ENCODE assay signal across 8 cellular contexts in genomic region chr3:122560680-122561079, GRCh38. TPM values are rescaled to one million over a fixed set of nuclear protein-coding genes. Genes with fewer than 3 reads are reported as not detected.
DNase-seq lines count a peak whose midpoint lies in the region; ATAC-seq, FAIRE-seq and TF ChIP-seq lines count a peak whose summit lies in the region.

No MANE protein-coding gene starts in this region.

- no peak for FAIRE-seq in urothelium cell line (lab: Jason Lieb, UNC)

- peak; percentile 46 for ATAC-seq in GM21786 (IDR thresholded peaks at IDR 0.05; ENCODE audit: unreplicated experiment)
- peak; percentile 18 for ATAC-seq in naive thymus-derived CD8-positive, alpha-beta T cell
- ATAC-seq in GM21515 (IDR thresholded peaks at IDR 0.05; ENCODE audit: unreplicated experiment), result no peak

- H3K4me3 ChIP-seq in WI38 (ENCODE audit: low read depth, low read length), result no peak overlapping the region

- DNase-seq in COLO829 (ENCODE audit: low spot score) (peak; percentile 79), NCI-H2107 (lab: John Stamatoyannopoulos, UW) (peak; percentile 75), dermis blood vessel endothelial cell (peak; percentile 80), urothelium cell line (ENCODE audit: low spot score) (peak; percentile 64)
- DNase-seq in naive thymus-derived CD8-positive, alpha-beta T cell, result peak; percentile 8 to 80 (median 58)

- H3K36me3 Mint-ChIP-seq in naive thymus-derived CD8-positive, alpha-beta T cell, result peaks cover 0 to 41% (median 16%) of the 10 kb centered on the region in 3 donors

- peak overlapping the region in 5 of 10 donors; percentile 7 to 65 (median 22) for H3K4me3 Mint-ChIP-seq in naive thymus-derived CD8-positive, alpha-beta T cell

- H3K4me1 Mint-ChIP-seq in naive thymus-derived CD8-positive, alpha-beta T cell, result peaks cover 26 to 63% (median 54%) of the 10 kb centered on the region in 4 donors

- 0 out of 2 replicates have a peak, but pooled peaks have one; percentile 8 for TF ChIP-seq CTCF in WI38 (IDR thresholded peaks at IDR 0.05; ENCODE audit: low read depth, low read length)

- POLR2A ChIA-PET in naive thymus-derived CD8-positive, alpha-beta T cell (lab: Charles Lee), result interaction anchor here (1.2 kb wide), 1 partner anchor 119 kb away, joined by 8 read pairs; no protein-coding TSS in a partner anchor

- H3K27ac Mint-ChIP-seq in naive thymus-derived CD8-positive, alpha-beta T cell, result peak overlapping the region; percentile 29 to 98 (median 53)

- no peaks in the 10 kb centered on the region for H3K9me3 Mint-ChIP-seq in naive thymus-derived CD8-positive, alpha-beta T cell

- no peaks in the 10 kb centered on the region for H3K27me3 Mint-ChIP-seq in naive thymus-derived CD8-positive, alpha-beta T cell

RNA-seq across cellular contexts. Expression of gene PARP9, which starts 3.4 kb away (rescaled TPM):
- 23.0 and 23.4 TPM in 2 replicates for total RNA-seq in dermis blood vessel endothelial cell
- total RNA-seq in naive thymus-derived CD8-positive, alpha-beta T cell, result 10 to 100 TPM; 19.2 to 21.5 TPM
- 10 to 100 TPM; 18.0 to 30.8 (median 18.6) TPM for polyA plus RNA-seq in naive thymus-derived CD8-positive, alpha-beta T cell

RNA-seq across cellular contexts. Expression of gene DTX3L, which starts 3.5 kb away (rescaled TPM):
- total RNA-seq in dermis blood vessel endothelial cell, result 23.8 and 36.4 TPM in 2 replicates
- 10 to 100 TPM; 35.1 to 40.6 TPM for total RNA-seq in naive thymus-derived CD8-positive, alpha-beta T cell
- 10 to 100 TPM; 20.2 to 27.6 (median 26.3) TPM for polyA plus RNA-seq in naive thymus-derived CD8-positive, alpha-beta T cell

RNA-seq across cellular contexts. Expression of gene PARP15, which starts 16.8 kb away (rescaled TPM):
- 0.17 and 0.47 TPM in 2 replicates for total RNA-seq in dermis blood vessel endothelial cell
- total RNA-seq in naive thymus-derived CD8-positive, alpha-beta T cell, result 10 to 100 TPM; 56.9 to 61.9 TPM
- 1 to 10 TPM; 5.4 to 8.4 (median 6.9) TPM for polyA plus RNA-seq in naive thymus-derived CD8-positive, alpha-beta T cell

RNA-seq across cellular contexts. Expression of gene KPNA1, which starts 45.9 kb away (rescaled TPM):
- 36.4 and 63.3 TPM in 2 replicates for total RNA-seq in dermis blood vessel endothelial cell
- 10 to 100 TPM; 74.2 to 78.2 TPM for total RNA-seq in naive thymus-derived CD8-positive, alpha-beta T cell
- 10 to 100 TPM; 36.9 to 49.5 (median 41.7) TPM for polyA plus RNA-seq in naive thymus-derived CD8-positive, alpha-beta T cell

Comparison
In these comparisons a context has a peak if more than half of its experiments do, and no peak if none do; other contexts are left out.
1. RNA of gene PARP15, which starts 16.8 kb away (total RNA-seq): 56.9 to 61.9 TPM in naive thymus-derived CD8-positive, alpha-beta T cell; 0.17 to 0.47 TPM in dermis blood vessel endothelial cell; every median in the first group is over 10 times any median in the second.
2. Peak in every context shown above with its lines, with median percentiles within 50 percentile points of each other: DNase-seq.